ENCODE assay signal across 1 cellular context in genomic region chr7:753190-753589, GRCh38.
TF ChIP-seq lines count a peak whose summit lies in the region.

No MANE protein-coding gene starts in this region.

TF ChIP-seq in GM23338, 12 proteins besides CTCF, POLR2A, EP300 and RAD21 (continued from another document):
- TF ChIP-seq REST (IDR thresholded peaks at IDR 0.05; ENCODE audit: unreplicated experiment) = no peak
